27 cellular contexts compared by ENCODE assay signal in the genomic region with DNA sequence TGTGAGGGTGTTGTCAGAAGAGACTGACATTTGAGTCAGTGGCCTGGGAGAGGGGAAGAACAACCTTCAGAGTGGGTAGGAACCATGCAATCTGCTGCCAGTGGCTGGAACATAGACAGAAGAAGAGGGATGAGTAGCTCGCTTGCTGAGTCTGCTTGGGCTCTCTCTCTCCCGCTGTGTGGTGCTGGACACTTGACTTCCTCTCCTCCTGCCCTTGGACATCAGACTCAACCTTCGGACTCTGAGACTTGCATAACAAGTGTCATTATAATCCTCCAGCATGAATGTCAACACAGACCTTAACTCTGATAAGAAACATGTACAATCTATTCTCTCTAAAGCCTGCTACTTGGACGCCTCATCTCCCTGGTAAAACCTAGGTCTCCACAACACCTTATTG.
"Had no signal": no experiment of that assay in that cellular context is flagged by ENCODE, and none has a peak within 500 bp of the region (broad histone marks: within the 10 kb centered on the region; RNA-seq: fewer than 3 reads in every experiment).

No MANE protein-coding gene starts in this region.

- H3K27me3 ChIP-seq: ascending aorta, cardiac muscle cell, SJCRH30 had no signal

- DNase-seq: activated CD4-positive, alpha-beta T cell treated with anti-CD3 and anti-CD28 coated beads for 36 hours; activated CD4-positive, alpha-beta T cell treated with anti-CD3 and anti-CD28 coated beads, Interleukin-2, amount 10 ng/mL, durations not matched to agents 7 days and 5 days; activated CD4-positive, alpha-beta T cell treated with anti-CD3 and anti-CD28 coated beads, Interleukin-2, amount 50 U/mL, for 48 hours; activated CD8-positive, alpha-beta T cell treated with anti-CD3 and anti-CD28 coated beads, Interleukin-2, amount 10 ng/mL, durations not matched to agents 7 days and 5 days; activated gamma-delta T cell; activated naive CD4-positive, alpha-beta T cell treated with Interleukin-2 at 50 U/mL for 16 hours; activated naive CD8-positive, alpha-beta T cell treated with anti-CD3 and anti-CD28 coated beads, Interleukin-2, amount 10 ng/mL, durations not matched to agents 7 days and 5 days; activated T-cell treated with anti-CD3 and anti-CD28 coated beads, Interleukin-2, amount 50 U/mL, for 24 hours; amygdala; Karpas-422; NCI-H1105; NCI-H1417 treated with DMSO at 0.1 percent for 48 hours; NCI-H187 treated with DMSO at 0.1 percent for 48 hours; NCI-H2081 treated with DMSO at 0.1 percent for 48 hours; NCI-H345; NCI-H524 treated with DMSO at 0.1 percent for 48 hours; SHP77; SJCRH30; T1000 had no signal

- H3K27ac Mint-ChIP-seq: activated CD4-positive, alpha-beta T cell treated with anti-CD3 and anti-CD28 coated beads for 36 hours; activated CD4-positive, alpha-beta T cell treated with anti-CD3 and anti-CD28 coated beads, Interleukin-2, amount 10 ng/mL, durations not matched to agents 7 days and 5 days; activated CD8-positive, alpha-beta T cell treated with anti-CD3 and anti-CD28 coated beads, Interleukin-2, amount 10 ng/mL, durations not matched to agents 7 days and 5 days; activated naive CD4-positive, alpha-beta T cell treated with anti-CD3 and anti-CD28 coated beads, Interleukin-2, amount 50 U/mL, for 24 hours; activated naive CD8-positive, alpha-beta T cell treated with anti-CD3 and anti-CD28 coated beads, Interleukin-2, amount 10 ng/mL, durations not matched to agents 7 days and 5 days; activated T-cell treated with anti-CD3 and anti-CD28 coated beads, Interleukin-2, amount 50 U/mL, for 24 hours; activated T-helper 2 cell treated with anti-CD3 and anti-CD28 coated beads, Interferon-gamma antibody, Interleukin-2, Interleukin-4, amounts not matched to agents 10 μg/mL and 5 μg/mL and 100 μg/mL, durations not matched to agents 14 hours and 24 hours and 36 hours had no signal

- H3K9me3 ChIP-seq: ascending aorta, SJCRH30 had no signal

- H3K36me3 Mint-ChIP-seq: activated naive CD8-positive, alpha-beta T cell treated with anti-CD3 and anti-CD28 coated beads, Interleukin-2, amount 10 ng/mL, durations not matched to agents 7 days and 5 days had no signal

- H3K36me3 ChIP-seq: ascending aorta, cardiac muscle cell, SJCRH30 had no signal

- H3K4me1 ChIP-seq: ascending aorta had no signal

- H3K9me3 Mint-ChIP-seq: activated CD4-positive, alpha-beta T cell treated with anti-CD3 and anti-CD28 coated beads, Interleukin-2, amount 10 ng/mL, durations not matched to agents 7 days and 5 days; activated naive CD4-positive, alpha-beta T cell treated with anti-CD3 and anti-CD28 coated beads, Interleukin-2, amount 50 U/mL, for 24 hours; activated naive CD8-positive, alpha-beta T cell treated with anti-CD3 and anti-CD28 coated beads, Interleukin-2, amount 10 ng/mL, durations not matched to agents 7 days and 5 days; activated T-cell treated with anti-CD3 and anti-CD28 coated beads, Interleukin-2, amount 50 U/mL, for 24 hours; central memory CD8-positive, alpha-beta T cell had no signal

- ATAC-seq: activated CD4-positive, alpha-beta T cell treated with anti-CD3 and anti-CD28 coated beads for 36 hours; activated CD4-positive, CD25-positive, alpha-beta regulatory T cell treated with anti-CD3 and anti-CD28 coated beads, Interleukin-2, amount 50 U/mL, for 24 hours; activated CD8-positive, alpha-beta T cell treated with anti-CD3 and anti-CD28 coated beads, Interleukin-2, amount 10 ng/mL, durations not matched to agents 7 days and 5 days; Panc1 had no signal

- H3K27ac ChIP-seq: ascending aorta, cardiac muscle cell, SJCRH30, SK-N-MC had no signal

- H3K27me3 Mint-ChIP-seq: activated naive CD4-positive, alpha-beta T cell treated with anti-CD3 and anti-CD28 coated beads, Interleukin-2, amount 50 U/mL, for 24 hours had no signal

- H3K4me3 ChIP-seq: ascending aorta, cardiac muscle cell, SJCRH30, SK-N-MC had no signal

- H3K4me3 Mint-ChIP-seq: activated CD4-positive, alpha-beta T cell treated with anti-CD3 and anti-CD28 coated beads for 36 hours; activated CD4-positive, alpha-beta T cell treated with anti-CD3 and anti-CD28 coated beads, Interleukin-2, amount 10 ng/mL, durations not matched to agents 7 days and 5 days; activated CD8-positive, alpha-beta T cell treated with anti-CD3 and anti-CD28 coated beads, Interleukin-2, amount 10 ng/mL, durations not matched to agents 7 days and 5 days; activated naive CD4-positive, alpha-beta T cell treated with anti-CD3 and anti-CD28 coated beads, Interleukin-2, amount 50 U/mL, for 24 hours; activated naive CD8-positive, alpha-beta T cell treated with anti-CD3 and anti-CD28 coated beads, Interleukin-2, amount 10 ng/mL, durations not matched to agents 7 days and 5 days; activated T-cell treated with anti-CD3 and anti-CD28 coated beads, Interleukin-2, amount 50 U/mL, for 24 hours; central memory CD8-positive, alpha-beta T cell had no signal
